In the genomic region with DNA sequence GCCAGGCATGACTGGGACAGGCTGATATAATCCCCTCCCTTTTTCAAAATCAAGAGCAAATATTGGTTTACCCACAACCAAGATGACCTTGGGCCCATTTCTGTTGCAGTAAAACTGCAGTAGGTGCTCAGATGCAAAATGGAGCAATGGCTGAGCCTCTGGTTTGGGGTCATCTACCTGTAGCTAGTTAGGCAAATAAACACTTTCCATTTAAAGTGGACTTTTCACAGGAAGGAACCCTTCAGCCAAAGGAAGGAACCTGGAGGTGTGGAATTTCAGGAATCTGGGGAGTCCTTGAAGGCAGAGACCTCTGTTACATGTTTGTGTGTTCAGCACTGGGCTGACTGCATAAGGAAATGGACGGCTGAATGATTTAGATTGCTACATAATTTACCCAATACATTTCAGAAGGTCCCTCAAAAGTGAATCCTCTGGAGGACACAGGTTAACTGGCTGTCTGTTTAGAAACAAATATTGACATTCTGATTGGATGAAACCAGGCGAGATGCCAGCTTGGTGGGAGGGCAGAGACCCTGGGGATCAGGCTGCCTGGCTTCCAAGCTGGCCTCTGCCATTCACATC, we compare ENCODE assay signal across 19 cellular contexts.
DNase-seq lines count a peak whose midpoint lies in the region; TF ChIP-seq lines count a peak whose summit lies in the region.
"Had no signal": no experiment of that assay in that cellular context is flagged by ENCODE, and none has a peak within 500 bp of the region (broad histone marks: within the 10 kb centered on the region; RNA-seq: fewer than 3 reads in every experiment).

No MANE protein-coding gene starts in this region.

- H3K27me3 ChIP-seq in colonic mucosa, result no peaks in the 10 kb centered on the region
- H3K27me3 ChIP-seq: BE2C, brain microvascular endothelial cell, sigmoid colon, SJSA1 had no signal

- DNase-seq in colonic mucosa (peak; percentile 10), kidney glomerular epithelial cell (lab: John Stamatoyannopoulos, UW) (peak; percentile 43), renal cortical epithelial cell (ENCODE audit: low read depth) (peak; percentile 70), COLO829 (ENCODE audit: low spot score) (no peak), NCI-H82 treated with DMSO at 0.1 percent for 48 hours (lab: John Stamatoyannopoulos, UW; ENCODE audit: unreplicated experiment) (no peak), NCI-H1417 treated with DMSO at 0.1 percent for 48 hours (lab: John Stamatoyannopoulos, UW) (no peak)
- DNase-seq: activated CD4-positive, alpha-beta T cell treated with anti-CD3 and anti-CD28 coated beads for 1 hour; activated naive CD4-positive, alpha-beta T cell treated with anti-CD3 and anti-CD28 coated beads, Interleukin-2, amount 50 U/mL, for 16 hours; BE2C; brain microvascular endothelial cell; effector CD8-positive, alpha-beta T cell; NCI-H1694; NCI-H526; nucleus accumbens; sigmoid colon; stimulated activated CD4-positive, alpha-beta T cell treated with anti-CD3 and anti-CD28 coated beads, Interleukin-1b, Interleukin-23, amount 100 ng/mL, for 48 hours had no signal

- H3K9me3 ChIP-seq in colonic mucosa, result no peaks in the 10 kb centered on the region
- H3K9me3 ChIP-seq: BE2C, sigmoid colon, SJSA1 had no signal

- no peak overlapping the region for H3K4me3 ChIP-seq in colonic mucosa
- H3K4me3 ChIP-seq: HAP-1, sigmoid colon, SJSA1 had no signal

- TF ChIP-seq EP300 in Ishikawa (IDR thresholded peaks at IDR 0.05; ENCODE audit: borderline replicate concordance), result no peak

- no peak for TF ChIP-seq RAD21 in Ishikawa (IDR thresholded peaks at IDR 0.05; ENCODE audit: low read depth)

- intact Hi-C loops in colonic mucosa (cut with DNase I), result no loop called here

- no peaks in the 10 kb centered on the region for H3K4me1 ChIP-seq in colonic mucosa
- H3K4me1 ChIP-seq: BE2C, HAP-1, sigmoid colon, SJSA1 had no signal

- H3K9ac ChIP-seq in colonic mucosa (ENCODE audit: low read depth in 2 of 2, low read length in 2 of 2), result no peak overlapping the region

- H3K36me3 ChIP-seq in colonic mucosa, result no peaks in the 10 kb centered on the region
- H3K36me3 ChIP-seq: BE2C, brain microvascular endothelial cell, HAP-1, sigmoid colon, SJSA1 had no signal

- no peak overlapping the region for H3K27ac ChIP-seq in colonic mucosa
- H3K27ac ChIP-seq: brain microvascular endothelial cell, sigmoid colon, SJSA1 had no signal

- TF ChIP-seq CTCF in colonic mucosa (IDR thresholded peaks at IDR 0.05), result no peak

TF ChIP-seq in Ishikawa, 13 proteins besides CTCF, POLR2A, EP300 and RAD21:
- TF ChIP-seq, protein P1, sequence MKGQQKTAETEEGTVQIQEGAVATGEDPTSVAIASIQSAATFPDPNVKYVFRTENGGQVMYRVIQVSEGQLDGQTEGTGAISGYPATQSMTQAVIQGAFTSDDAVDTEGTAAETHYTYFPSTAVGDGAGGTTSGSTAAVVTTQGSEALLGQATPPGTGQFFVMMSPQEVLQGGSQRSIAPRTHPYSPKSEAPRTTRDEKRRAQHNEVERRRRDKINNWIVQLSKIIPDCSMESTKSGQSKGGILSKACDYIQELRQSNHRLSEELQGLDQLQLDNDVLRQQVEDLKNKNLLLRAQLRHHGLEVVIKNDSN (IDR thresholded peaks at IDR 0.05), result no peak
- TF ChIP-seq TEAD4 (IDR thresholded peaks at IDR 0.05), result peak; percentile 70

Comparison
In these comparisons a context has a peak if more than half of its experiments do, and no peak if none do; other contexts are left out.
1. DNase-seq: peak in colonic mucosa (single experiment), kidney glomerular epithelial cell (single experiment) and renal cortical epithelial cell (single experiment); none in COLO829 (single experiment), NCI-H82 treated with DMSO at 0.1 percent for 48 hours (single experiment) and NCI-H1417 treated with DMSO at 0.1 percent for 48 hours (single experiment).